9 cellular contexts compared by ENCODE assay signal in the genomic region with DNA sequence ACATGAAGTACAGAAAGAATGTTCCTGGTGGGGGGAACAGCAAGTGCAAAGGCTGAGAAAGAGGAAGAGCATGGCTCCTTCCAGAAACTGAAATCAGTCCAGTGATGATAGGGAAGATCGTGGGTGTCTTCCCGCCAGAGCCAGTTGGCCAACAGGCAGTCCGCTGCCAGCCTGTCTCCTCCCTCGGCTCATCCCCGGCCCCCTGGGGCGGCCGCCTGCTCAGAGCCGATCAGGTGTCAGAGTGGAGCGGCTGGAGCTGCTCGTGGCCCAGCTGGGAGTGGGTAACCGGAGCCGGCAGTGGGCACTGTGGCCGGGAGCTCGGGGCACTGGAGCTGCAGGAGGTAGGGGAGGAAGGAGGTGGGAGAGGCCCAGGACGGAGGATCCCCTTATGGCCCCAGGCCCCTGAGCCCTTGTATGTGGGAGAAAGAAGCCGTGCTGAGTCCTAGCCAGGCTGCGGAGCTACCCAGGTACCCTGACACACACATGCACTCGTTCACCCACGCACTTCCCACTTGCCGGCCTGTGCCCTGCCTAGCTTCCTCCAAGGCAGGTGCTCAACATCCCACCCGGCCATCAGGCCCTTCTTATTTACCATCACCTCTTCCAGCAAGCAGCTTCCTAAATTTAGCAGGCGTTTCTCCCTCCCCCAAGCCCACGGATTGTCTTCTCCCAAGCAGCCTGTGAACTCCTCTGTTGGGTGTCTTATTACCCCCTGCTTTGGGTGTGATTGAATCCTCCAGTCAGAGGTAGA. TPM values are rescaled to one million over a fixed set of nuclear protein-coding genes. Genes with fewer than 3 reads are reported as not detected.
DNase-seq lines count a peak whose midpoint lies in the region; ATAC-seq and TF ChIP-seq lines count a peak whose summit lies in the region.
"Had no signal": no experiment of that assay in that cellular context is flagged by ENCODE, and none has a peak within 500 bp of the region (broad histone marks: within the 10 kb centered on the region; RNA-seq: fewer than 3 reads in every experiment).

No MANE protein-coding gene starts in this region.

- no peaks in the 10 kb centered on the region for H3K79me2 ChIP-seq in OCI-LY1 (ENCODE audit: insufficient read depth, low read length)

- POLR2A ChIA-PET in CD8-positive, alpha-beta T cell (lab: Charles Lee) = interaction anchor here (0.7 kb wide), 1 partner anchor 198 kb away, joined by 3 read pairs; the partner anchor contains the start of gene EEF2

- peak overlapping the region; percentile 61 for H3K4me3 Mint-ChIP-seq in CD8-positive, alpha-beta T cell
- peak overlapping the region; percentile 29 to 97 (median 65) for H3K4me3 Mint-ChIP-seq in IgD-negative memory B cell
- H3K4me3 Mint-ChIP-seq in memory B cell = peak overlapping the region; percentile 53

- no peaks in the 10 kb centered on the region for H3K9me2 ChIP-seq in OCI-LY1 (ENCODE audit: low read depth, low read length)

- no peak overlapping the region for H3K4me2 ChIP-seq in OCI-LY1 (ENCODE audit: low read length)

- H3K9me3 ChIP-seq in CD8-positive, alpha-beta T cell (ENCODE audit: low read length) = no peaks in the 10 kb centered on the region
- no peaks in the 10 kb centered on the region for H3K9me3 ChIP-seq in OCI-LY1 (ENCODE audit: low read length)

- DNase-seq in CD8-positive, alpha-beta T cell = no peak
- DNase-seq in memory B cell (ENCODE audit: low spot score in 2 of 2) (no peak), UCSD-AML1 (lab: John Stamatoyannopoulos, UW; ENCODE audit: unreplicated experiment) (no peak), GDM1 (lab: John Stamatoyannopoulos, UW) (no peak)
- DNase-seq: stimulated activated CD4-positive, alpha-beta T cell treated with anti-CD3 and anti-CD28 coated beads, Interleukin-4, amount 100 ng/mL, for 1 hour had no signal

- peaks cover 17% of the 10 kb centered on the region for H3K36me3 Mint-ChIP-seq in CD8-positive, alpha-beta T cell
- H3K36me3 Mint-ChIP-seq in IgD-negative memory B cell (peaks cover 2% of the 10 kb centered on the region), memory B cell (peaks cover 11% of the 10 kb centered on the region)

- intact Hi-C loops in CD8-positive, alpha-beta T cell (cut with DNase I, micrococcal nuclease) = loop anchor here (2.0 to 5.0 kb wide), 3 partner anchors 117 to 422 kb away; partner anchors contain the start of genes APBA3 (in 1 of the 2), HDGFL2 (in 1 of the 2), MRPL54 (in 1 of the 2) and ZBTB7A (in 1 of the 2)

- no peak overlapping the region for H3K27ac ChIP-seq in CD8-positive, alpha-beta T cell (ENCODE audit: low read depth, low read length)
- no peak overlapping the region for H3K27ac ChIP-seq in OCI-LY1 (ENCODE audit: low read depth, low read length, poor library complexity, severe bottlenecking)

- H3K4me1 ChIP-seq in CD8-positive, alpha-beta T cell (ENCODE audit: insufficient read depth, low read length) = peaks cover 28% of the 10 kb centered on the region
- peaks cover 37% of the 10 kb centered on the region for H3K4me1 ChIP-seq in OCI-LY1 (ENCODE audit: insufficient read depth, low read length, severe bottlenecking)

- H4K20me1 ChIP-seq in OCI-LY1 (ENCODE audit: insufficient read depth, low read length) = no peaks in the 10 kb centered on the region

- peaks cover 31% of the 10 kb centered on the region for H3K4me1 Mint-ChIP-seq in CD8-positive, alpha-beta T cell (ENCODE audit: low read depth)
- H3K4me1 Mint-ChIP-seq in IgD-negative memory B cell (peaks cover 12 to 28% (median 22%) of the 10 kb centered on the region in 3 donors), memory B cell (peaks cover 41% of the 10 kb centered on the region)

- H3K9ac ChIP-seq in OCI-LY1 (ENCODE audit: low read length) = no peak overlapping the region; the same call in 1 of the 2 replicates

- TF ChIP-seq CTCF in CD8-positive, alpha-beta T cell (IDR thresholded peaks at IDR 0.05) = no peak
- no peak for TF ChIP-seq CTCF in OCI-LY1 (IDR thresholded peaks at IDR 0.05; ENCODE audit: low read length)

- H3K27me3 Mint-ChIP-seq in CD8-positive, alpha-beta T cell (ENCODE audit: low read depth) = peaks cover 2% of the 10 kb centered on the region
- peaks cover 4% of the 10 kb centered on the region for H3K27me3 Mint-ChIP-seq in IgD-negative memory B cell
- H3K27me3 Mint-ChIP-seq in memory B cell = peaks cover 13% of the 10 kb centered on the region

- no peaks in the 10 kb centered on the region for H3K9me3 Mint-ChIP-seq in CD8-positive, alpha-beta T cell
- H3K9me3 Mint-ChIP-seq in IgD-negative memory B cell = no peaks in the 10 kb centered on the region
- peaks cover 2% of the 10 kb centered on the region for H3K9me3 Mint-ChIP-seq in memory B cell

- H3F3A ChIP-seq in OCI-LY1 (ENCODE audit: insufficient read depth, low read length) = no peaks in the 10 kb centered on the region

- no peak for ATAC-seq in CD8-positive, alpha-beta T cell
- ATAC-seq in memory B cell (ENCODE audit: low read depth) = no peak
- ATAC-seq in GM21515 (IDR thresholded peaks at IDR 0.05; ENCODE audit: unreplicated experiment) = no peak
- no peak for ATAC-seq in HG03095 (IDR thresholded peaks at IDR 0.05; ENCODE audit: unreplicated experiment)

- peaks cover 2% of the 10 kb centered on the region for H3K36me3 ChIP-seq in CD8-positive, alpha-beta T cell (ENCODE audit: insufficient read depth, low read length)
- no peaks in the 10 kb centered on the region for H3K36me3 ChIP-seq in OCI-LY1 (ENCODE audit: insufficient read depth, low read length)

- no peak overlapping the region for H3K27ac Mint-ChIP-seq in CD8-positive, alpha-beta T cell
- peak overlapping the region in 1 of 3 donors; percentile 96 for H3K27ac Mint-ChIP-seq in IgD-negative memory B cell
- peak overlapping the region; percentile 86 for H3K27ac Mint-ChIP-seq in memory B cell

- no peak overlapping the region for H2AFZ ChIP-seq in OCI-LY1 (ENCODE audit: low read length)

- H3K4me3 ChIP-seq in CD8-positive, alpha-beta T cell (ENCODE audit: low read depth, low read length) = no peak overlapping the region
- peak overlapping the region; percentile 17 for H3K4me3 ChIP-seq in OCI-LY1 (ENCODE audit: low read depth, low read length, poor library complexity, severe bottlenecking)

- no peaks in the 10 kb centered on the region for H3K27me3 ChIP-seq in CD8-positive, alpha-beta T cell (ENCODE audit: insufficient read depth, low read length)
- no peaks in the 10 kb centered on the region for H3K27me3 ChIP-seq in OCI-LY1 (ENCODE audit: insufficient read depth, low read length)

- CTCF ChIA-PET in CD8-positive, alpha-beta T cell (lab: Charles Lee) = interaction anchor here (0.6 to 1.4 kb wide), 2 partner anchors 17 to 45 kb away, joined by 3 read pairs; no protein-coding TSS in a partner anchor

RNA-seq across cellular contexts. Expression of gene ANKRD24, which starts 1.7 kb away (rescaled TPM):
- total RNA-seq in CD8-positive, alpha-beta T cell = 1 to 10 TPM in 1 of 2 experiments, under 1 TPM in 1; 0.83 to 1.2 TPM
- polyA plus RNA-seq in IgD-negative memory B cell = not detected

RNA-seq across cellular contexts. Expression of gene SIRT6, which starts 1.8 kb away (rescaled TPM):
- 10 to 100 TPM; 12.0 to 13.0 TPM for total RNA-seq in CD8-positive, alpha-beta T cell
- 4.8 TPM for polyA plus RNA-seq in IgD-negative memory B cell

RNA-seq across cellular contexts. Expression of gene CREB3L3, which starts 30.7 kb away (rescaled TPM):
- total RNA-seq in CD8-positive, alpha-beta T cell = not detected
- polyA plus RNA-seq in IgD-negative memory B cell = not detected

RNA-seq across cellular contexts. Expression of gene EBI3, which starts 45.2 kb away (rescaled TPM):
- not detected for total RNA-seq in CD8-positive, alpha-beta T cell
- polyA plus RNA-seq in IgD-negative memory B cell = 24.2 TPM
